ENCODE assay signal across 23 cellular contexts in genomic region chr4:147042046-147042445, GRCh38.
"Had no signal": no experiment of that assay in that cellular context is flagged by ENCODE, and none has a peak within 500 bp of the region (broad histone marks: within the 10 kb centered on the region; RNA-seq: fewer than 3 reads in every experiment).

No MANE protein-coding gene starts in this region.

- ATAC-seq: effector memory CD8-positive, alpha-beta T cell; esophagus mucosa; gastroesophageal sphincter; heart right ventricle; left cardiac atrium; left lung; left ventricle myocardium superior; lower lobe of right lung; naive thymus-derived CD4-positive, alpha-beta T cell had no signal

- FAIRE-seq: keratinocyte had no signal

- H3K27ac ChIP-seq: colonic mucosa, epithelial cell of prostate, esophagus squamous epithelium, gastroesophageal sphincter, heart right ventricle, left lung, lower lobe of right lung had no signal

- H3K9me3 ChIP-seq: colonic mucosa, esophagus squamous epithelium, gastroesophageal sphincter, heart right ventricle, left lung, lower lobe of right lung had no signal

- DNase-seq: colonic mucosa; cortex of kidney; effector CD8-positive, alpha-beta T cell; effector memory CD8-positive, alpha-beta T cell; endodermal cell; erythroblast; esophagus squamous epithelium; foreskin fibroblast; foreskin melanocyte; glutamatergic neuron; heart right ventricle; hippocampal formation; left cardiac atrium; left lung; left ventricle myocardium superior; lower lobe of right lung; mesendoderm; midbrain; naive thymus-derived CD4-positive, alpha-beta T cell had no signal

- H3K36me3 ChIP-seq: colonic mucosa, esophagus squamous epithelium, gastroesophageal sphincter, heart right ventricle, left lung, lower lobe of right lung had no signal

- H3K4me1 ChIP-seq: colonic mucosa, esophagus squamous epithelium, heart right ventricle, left lung, lower lobe of right lung had no signal

- H3K27me3 ChIP-seq: colonic mucosa, gastroesophageal sphincter, left lung had no signal

- H3K4me3 ChIP-seq: colonic mucosa, esophagus squamous epithelium, gastroesophageal sphincter, heart right ventricle, left lung, lower lobe of right lung had no signal
